Comparison of ENCODE assay signal across 8 cellular contexts in the genomic region with DNA sequence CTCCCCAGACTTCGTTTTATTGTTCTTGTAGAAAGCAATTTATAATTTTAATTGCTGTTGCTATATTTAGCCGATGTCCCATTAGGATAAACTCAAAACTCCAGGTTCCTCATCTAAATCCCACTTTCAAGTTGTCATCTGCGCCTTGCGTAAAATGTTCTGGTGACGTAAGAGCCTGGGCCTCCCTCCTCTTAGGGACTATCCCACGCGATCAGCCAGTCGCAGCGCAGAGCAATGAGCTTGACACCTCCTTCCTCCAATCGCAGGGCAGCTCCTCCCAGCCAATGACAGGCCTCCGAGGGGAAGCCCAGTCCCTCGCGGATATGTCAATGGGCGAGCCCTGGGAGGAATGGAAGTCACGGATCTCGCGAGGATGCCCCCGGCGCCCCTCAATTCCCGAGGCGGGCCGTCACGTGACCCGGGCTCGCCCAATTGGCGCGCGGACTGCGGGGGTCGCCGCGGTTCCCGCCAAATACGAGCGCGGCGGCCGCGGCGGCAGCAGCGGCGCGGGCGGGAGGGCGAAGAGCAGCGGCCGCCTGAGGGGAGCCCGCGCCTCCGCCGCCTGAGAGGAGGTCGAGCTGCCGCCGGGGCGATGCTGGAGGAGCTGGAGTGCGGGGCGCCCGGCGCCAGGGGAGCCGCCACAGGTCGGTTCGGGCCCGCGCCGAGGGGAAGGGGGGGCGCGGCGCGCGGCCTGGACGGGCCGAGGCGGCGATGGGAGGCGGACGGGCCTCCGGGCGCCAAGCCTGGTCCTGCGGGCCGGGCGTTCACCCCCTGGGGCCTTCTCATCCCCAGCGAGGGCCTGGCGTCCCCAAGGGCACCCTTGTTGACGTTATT. TPM values are rescaled to one million over a fixed set of nuclear protein-coding genes. Genes with fewer than 3 reads are reported as not detected.
DNase-seq lines count a peak whose midpoint lies in the region; ATAC-seq and TF ChIP-seq lines count a peak whose summit lies in the region.

A gene with protein sequence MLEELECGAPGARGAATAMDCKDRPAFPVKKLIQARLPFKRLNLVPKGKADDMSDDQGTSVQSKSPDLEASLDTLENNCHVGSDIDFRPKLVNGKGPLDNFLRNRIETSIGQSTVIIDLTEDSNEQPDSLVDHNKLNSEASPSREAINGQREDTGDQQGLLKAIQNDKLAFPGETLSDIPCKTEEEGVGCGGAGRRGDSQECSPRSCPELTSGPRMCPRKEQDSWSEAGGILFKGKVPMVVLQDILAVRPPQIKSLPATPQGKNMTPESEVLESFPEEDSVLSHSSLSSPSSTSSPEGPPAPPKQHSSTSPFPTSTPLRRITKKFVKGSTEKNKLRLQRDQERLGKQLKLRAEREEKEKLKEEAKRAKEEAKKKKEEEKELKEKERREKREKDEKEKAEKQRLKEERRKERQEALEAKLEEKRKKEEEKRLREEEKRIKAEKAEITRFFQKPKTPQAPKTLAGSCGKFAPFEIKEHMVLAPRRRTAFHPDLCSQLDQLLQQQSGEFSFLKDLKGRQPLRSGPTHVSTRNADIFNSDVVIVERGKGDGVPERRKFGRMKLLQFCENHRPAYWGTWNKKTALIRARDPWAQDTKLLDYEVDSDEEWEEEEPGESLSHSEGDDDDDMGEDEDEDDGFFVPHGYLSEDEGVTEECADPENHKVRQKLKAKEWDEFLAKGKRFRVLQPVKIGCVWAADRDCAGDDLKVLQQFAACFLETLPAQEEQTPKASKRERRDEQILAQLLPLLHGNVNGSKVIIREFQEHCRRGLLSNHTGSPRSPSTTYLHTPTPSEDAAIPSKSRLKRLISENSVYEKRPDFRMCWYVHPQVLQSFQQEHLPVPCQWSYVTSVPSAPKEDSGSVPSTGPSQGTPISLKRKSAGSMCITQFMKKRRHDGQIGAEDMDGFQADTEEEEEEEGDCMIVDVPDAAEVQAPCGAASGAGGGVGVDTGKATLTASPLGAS (plus strand): TSS at position 470 of the 834 bp plus-strand sequence. CDS start 123 bp downstream, at position 593.

- H3K27me3 ChIP-seq in smooth muscle cell (ENCODE audit: low read depth), result no peaks in the 10 kb centered on the region

- no peak for TF ChIP-seq CTCF in AG04449 (IDR thresholded peaks at IDR 0.05; ENCODE audit: insufficient read depth, low read length, missing control alignments)
- TF ChIP-seq CTCF in WI38 (IDR thresholded peaks at IDR 0.05; ENCODE audit: low read depth, low read length), result no peak
- TF ChIP-seq CTCF in cardiac fibroblast (IDR thresholded peaks at IDR 0.05; ENCODE audit: low read depth, low read length), result no peak
- TF ChIP-seq CTCF in smooth muscle cell (IDR thresholded peaks at IDR 0.05; ENCODE audit: borderline replicate concordance, insufficient read depth, poor library complexity, severe bottlenecking), result no peak

- H3K9ac ChIP-seq in smooth muscle cell (ENCODE audit: low read depth), result peak within 1 kb of the TSS; percentile 89

- peaks cover 17% of the 10 kb centered on the region for H3K4me1 ChIP-seq in smooth muscle cell (ENCODE audit: low read depth)

- H4K20me1 ChIP-seq in smooth muscle cell (ENCODE audit: low read depth), result peaks cover 25% of the 10 kb centered on the region

- H3K9me3 ChIP-seq in smooth muscle cell (replicated peaks; ENCODE audit: low read depth), result no peaks in the 10 kb centered on the region

- H3K79me2 ChIP-seq in smooth muscle cell (ENCODE audit: low read depth), result peaks cover 74% of the 10 kb centered on the region

- ATAC-seq in GM18907 (IDR thresholded peaks at IDR 0.05; ENCODE audit: unreplicated experiment) (peak; percentile 80), HG03159 (IDR thresholded peaks at IDR 0.05; ENCODE audit: unreplicated experiment) (peak; percentile 76)

- H3K4me2 ChIP-seq in smooth muscle cell, result peak within 1 kb of the TSS; percentile 97

- POLR2A ChIA-PET in AG04449 (lab: Yijun Ruan, JAX), result interaction anchor here (0.6 to 1.5 kb wide), 4 partner anchors 9 to 53 kb away, joined by 3 to 5 read pairs (median 4); no protein-coding TSS in a partner anchor

- CTCF ChIA-PET in AG04449 (lab: Yijun Ruan, JAX), result interaction anchor here (0.5 to 3.3 kb wide), 23 partner anchors 9 to 192 kb away, joined by 3 to 123 read pairs (median 5); a partner anchor contains a TSS

- H3K27ac ChIP-seq in smooth muscle cell (ENCODE audit: low read depth), result peak within 1 kb of the TSS; percentile 95

- under 1% methylated on average over 76 of the region's 84 CpGs for WGBS in smooth muscle cell (ENCODE audit: low lambda C conversion rate)

- H3K4me3 ChIP-seq in AG04449 (ENCODE audit: low read depth, low read length) (peak within 1 kb of the TSS; percentile 81), WI38 (ENCODE audit: low read depth, low read length) (peak within 1 kb of the TSS; percentile 72), cardiac fibroblast (replicated peaks in 1 of 2; ENCODE audit: low read depth in 2 of 2, low read length in 2 of 2) (peak within 1 kb of the TSS; percentile 85), smooth muscle cell (peak within 1 kb of the TSS; percentile 69)

- peak within 1 kb of the TSS; percentile 84 for H2AFZ ChIP-seq in smooth muscle cell (ENCODE audit: low read depth)

- peaks cover 8% of the 10 kb centered on the region for H3F3A ChIP-seq in smooth muscle cell (ENCODE audit: low read depth)

- no peaks in the 10 kb centered on the region for H3K36me3 ChIP-seq in smooth muscle cell (ENCODE audit: low read depth)

- DNase-seq in AG04449 (ENCODE audit: low read depth, low spot score) (peak; percentile 99), NCI-H2227 treated with DMSO at 0.1 percent for 48 hours (lab: John Stamatoyannopoulos, UW) (peak; percentile 90), cardiac fibroblast (ENCODE audit: low read depth in 2 of 2) (peak; percentile 100), iPS-NIHi7 (ENCODE audit: extremely low spot score) (peak; percentile 99), smooth muscle cell (lab: John Stamatoyannopoulos, UW; ENCODE audit: unreplicated experiment) (peak; percentile 95)

RNA-seq across cellular contexts. Expression of the gene that starts here (rescaled TPM):
- 3.8 and 14.7 TPM in 2 replicates for total RNA-seq in smooth muscle cell
- 11.4 and 14.8 TPM in 2 replicates for polyA plus RNA-seq in smooth muscle cell

Comparison
In these comparisons a context has a peak if more than half of its experiments do, and no peak if none do; other contexts are left out.
1. Peak in every context shown above with its lines: DNase-seq, ATAC-seq, H3K4me3 ChIP-seq and H3K27ac ChIP-seq.